ENCODE assay signal across 1 cellular context in genomic region chr12:55720071-55720564, GRCh38.
TF ChIP-seq lines count a peak whose summit lies in the region.

Gene RDH5, plus strand, starts transcription at chr12:55720393. Its CDS starts 792 bp downstream, at chr12:55721185.

TF ChIP-seq in SK-N-SH treated with all-trans-retinoic acid at 6 μM for 48 hours, 23 proteins besides CTCF, POLR2A, EP300 and RAD21 (continued from another document):
- TF ChIP-seq BACH2 (CRISPR knock-in tag; IDR thresholded peaks at IDR 0.05; ENCODE audit: borderline replicate concordance) (no peak), PATZ1 (CRISPR knock-in tag; IDR thresholded peaks at IDR 0.05; ENCODE audit: borderline replicate concordance) (no peak), ESRRG (CRISPR knock-in tag; IDR thresholded peaks at IDR 0.05) (no peak), GLIS3 (CRISPR knock-in tag; IDR thresholded peaks at IDR 0.05) (no peak), SNAI2 (CRISPR knock-in tag; IDR thresholded peaks at IDR 0.05) (no peak)
TF ChIP-seq in SK-N-SH treated with all-trans-retinoic acid at 6 μM for 48 hours: peak in this region for 0.
